ENCODE assay signal across 22 cellular contexts in the genomic region with DNA sequence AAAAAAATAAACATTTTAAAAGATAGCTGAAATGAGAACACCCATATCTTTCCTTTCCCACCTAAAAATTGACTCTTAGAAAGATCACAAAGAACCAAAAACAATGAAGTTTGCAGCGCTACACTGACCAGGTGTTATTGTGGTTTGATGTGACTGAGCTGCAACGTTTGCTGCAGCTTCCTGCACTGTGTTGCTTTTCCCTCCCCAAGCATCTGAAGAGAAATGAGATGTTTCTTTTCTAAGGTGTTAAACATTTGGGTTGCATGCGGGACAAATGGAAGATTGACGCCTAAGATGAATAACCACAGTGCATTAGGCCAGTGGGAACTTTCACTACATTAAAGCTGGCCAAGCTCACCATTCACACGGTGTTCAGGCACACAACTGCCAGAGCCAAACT. TPM values are rescaled to one million over a fixed set of nuclear protein-coding genes. Genes with fewer than 3 reads are reported as not detected.
A peak's percentile ranks its signal among the peaks of the same experiment; 100 is the strongest.
DNase-seq lines count a peak whose midpoint lies in the region; ATAC-seq and TF ChIP-seq lines count a peak whose summit lies in the region.
"Had no signal": no experiment of that assay in that cellular context is flagged by ENCODE, and none has a peak within 500 bp of the region (broad histone marks: within the 10 kb centered on the region; RNA-seq: fewer than 3 reads in every experiment).

No MANE protein-coding gene starts in this region.

- peak overlapping the region; percentile 97 for H3K27ac Mint-ChIP-seq in activated naive CD4-positive, alpha-beta T cell treated with anti-CD3 and anti-CD28 coated beads for 36 hours
- H3K27ac Mint-ChIP-seq in activated CD8-positive, alpha-beta T cell treated with anti-CD3 and anti-CD28 coated beads, Interleukin-2, amount 10 ng/mL, durations not matched to agents 7 days and 5 days = peak overlapping the region; percentile 43
- H3K27ac Mint-ChIP-seq in natural killer cell = no peak overlapping the region

- H3K9ac ChIP-seq in KMS-11 = no peak overlapping the region

- no peaks in the 10 kb centered on the region for H3K36me3 ChIP-seq in KMS-11 (ENCODE audit: insufficient read depth)
- H3K36me3 ChIP-seq: right atrium auricular region, thyroid gland had no signal

- no peak overlapping the region for H3K4me3 ChIP-seq in KMS-11 (IDR thresholded peaks at IDR 0.05; ENCODE audit: insufficient read depth, low read depth, low read length)
- H3K4me3 ChIP-seq: right atrium auricular region, thyroid gland had no signal

- peaks cover 9% of the 10 kb centered on the region; the same call in 1 of the 2 replicates for H3K79me2 ChIP-seq in KMS-11 (ENCODE audit: insufficient read depth, low read depth)

- POLR2A ChIA-PET in activated CD8-positive, alpha-beta T cell treated with anti-CD3 and anti-CD28 coated beads, Interleukin-2, amount 10 ng/mL, durations not matched to agents 7 days and 5 days (lab: Charles Lee) = interaction anchor here (1.1 to 4.9 kb wide), 8 partner anchors 8 to 120 kb away, joined by 3 to 20 read pairs (median 4); partner anchors contain the start of gene LEF1

- no peak overlapping the region for H3K27ac ChIP-seq in KMS-11
- H3K27ac ChIP-seq: epithelial cell of prostate, foreskin keratinocyte, right atrium auricular region, thyroid gland, VCaP had no signal

- H3K36me3 Mint-ChIP-seq in activated naive CD4-positive, alpha-beta T cell treated with anti-CD3 and anti-CD28 coated beads for 36 hours (ENCODE audit: low read depth) = peaks cover 81% of the 10 kb centered on the region
- peaks cover 70% of the 10 kb centered on the region for H3K36me3 Mint-ChIP-seq in activated CD8-positive, alpha-beta T cell treated with anti-CD3 and anti-CD28 coated beads, Interleukin-2, amount 10 ng/mL, durations not matched to agents 7 days and 5 days (ENCODE audit: low read depth)
- no peaks in the 10 kb centered on the region for H3K36me3 Mint-ChIP-seq in natural killer cell

- no peaks in the 10 kb centered on the region for H3K27me3 ChIP-seq in KMS-11 (ENCODE audit: insufficient read depth, low read depth)
- H3K27me3 ChIP-seq: foreskin keratinocyte, right atrium auricular region, thyroid gland had no signal

- ATAC-seq in activated CD8-positive, alpha-beta T cell treated with anti-CD3 and anti-CD28 coated beads, Interleukin-2, amount 10 ng/mL, durations not matched to agents 7 days and 5 days = peak; percentile 25
- peak; percentile 53 to 60 (median 54) for ATAC-seq in natural killer cell
- ATAC-seq in omental fat pad (ENCODE audit: low FRiP score) = no peak
- no peak for ATAC-seq in GM19351 (IDR thresholded peaks at IDR 0.05; ENCODE audit: unreplicated experiment)
- ATAC-seq: foreskin keratinocyte had no signal

- no peak for TF ChIP-seq CTCF in KMS-11 (conservative IDR thresholded peaks at IDR 0.05; ENCODE audit: low read depth, low read length)
- no peak for TF ChIP-seq CTCF in natural killer cell (IDR thresholded peaks at IDR 0.05)
- no peak for TF ChIP-seq CTCF in omental fat pad (IDR thresholded peaks at IDR 0.05)

- peaks cover 68% of the 10 kb centered on the region for H3K4me1 Mint-ChIP-seq in activated naive CD4-positive, alpha-beta T cell treated with anti-CD3 and anti-CD28 coated beads for 36 hours (ENCODE audit: low read depth)
- peaks cover 71% of the 10 kb centered on the region for H3K4me1 Mint-ChIP-seq in activated CD8-positive, alpha-beta T cell treated with anti-CD3 and anti-CD28 coated beads, Interleukin-2, amount 10 ng/mL, durations not matched to agents 7 days and 5 days (ENCODE audit: low read depth)
- peaks cover 21 to 24% of the 10 kb centered on the region in 2 donors for H3K4me1 Mint-ChIP-seq in natural killer cell

- H4K20me1 ChIP-seq in KMS-11 (ENCODE audit: insufficient read depth) = no peaks in the 10 kb centered on the region

- H3K4me2 ChIP-seq in KMS-11 = peak overlapping the region; percentile 10; the same call in 1 of the 2 replicates

- CTCF ChIA-PET in activated naive CD4-positive, alpha-beta T cell treated with anti-CD3 and anti-CD28 coated beads for 36 hours (lab: Charles Lee) = interaction anchor here (0.9 to 3.5 kb wide), 10 partner anchors 10 to 413 kb away, joined by 3 to 15 read pairs (median 6); no protein-coding TSS in a partner anchor
- CTCF ChIA-PET in activated CD8-positive, alpha-beta T cell treated with anti-CD3 and anti-CD28 coated beads, Interleukin-2, amount 10 ng/mL, durations not matched to agents 7 days and 5 days (lab: Charles Lee) = interaction anchor here (0.8 to 6.0 kb wide), 8 partner anchors 8 to 413 kb away, joined by 4 to 33 read pairs (median 13); partner anchors contain the start of gene LEF1

- H3K4me3 Mint-ChIP-seq in activated naive CD4-positive, alpha-beta T cell treated with anti-CD3 and anti-CD28 coated beads for 36 hours = peak overlapping the region; percentile 57
- H3K4me3 Mint-ChIP-seq in activated CD8-positive, alpha-beta T cell treated with anti-CD3 and anti-CD28 coated beads, Interleukin-2, amount 10 ng/mL, durations not matched to agents 7 days and 5 days = peak overlapping the region; percentile 80
- H3K4me3 Mint-ChIP-seq in natural killer cell = peak overlapping the region; percentile 64

- H3K9me3 Mint-ChIP-seq in activated naive CD4-positive, alpha-beta T cell treated with anti-CD3 and anti-CD28 coated beads for 36 hours = no peaks in the 10 kb centered on the region
- no peaks in the 10 kb centered on the region for H3K9me3 Mint-ChIP-seq in activated CD8-positive, alpha-beta T cell treated with anti-CD3 and anti-CD28 coated beads, Interleukin-2, amount 10 ng/mL, durations not matched to agents 7 days and 5 days (ENCODE audit: insufficient read depth)
- no peaks in the 10 kb centered on the region for H3K9me3 Mint-ChIP-seq in natural killer cell

- H2AFZ ChIP-seq in KMS-11 (ENCODE audit: low read depth) = no peak overlapping the region

- intact Hi-C loops in activated naive CD4-positive, alpha-beta T cell treated with anti-CD3 and anti-CD28 coated beads for 36 hours (cut with micrococcal nuclease) = loop anchor here (1.0 to 5.0 kb wide), 2 partner anchors 8 to 457 kb away; no protein-coding TSS in a partner anchor
- intact Hi-C loops in natural killer cell (cut with micrococcal nuclease) = no loop called here

- peaks cover 50% of the 10 kb centered on the region for H3K4me1 ChIP-seq in KMS-11 (ENCODE audit: low read depth, poor library complexity, severe bottlenecking)
- H3K4me1 ChIP-seq: right atrium auricular region, thyroid gland had no signal

- no peak for DNase-seq in activated naive CD4-positive, alpha-beta T cell treated with anti-CD3 and anti-CD28 coated beads for 36 hours
- DNase-seq in activated naive CD4-positive, alpha-beta T cell treated with Interleukin-2 at 50 U/mL for 16 hours = no peak
- no peak for DNase-seq in activated CD8-positive, alpha-beta T cell treated with anti-CD3 and anti-CD28 coated beads, Interleukin-2, amount 10 ng/mL, durations not matched to agents 7 days and 5 days
- no peak for DNase-seq in natural killer cell
- DNase-seq in omental fat pad (ENCODE audit: low spot score) = no peak
- DNase-seq in NCI-H146 treated with DMSO at 0.1 percent for 48 hours (lab: John Stamatoyannopoulos, UW; ENCODE audit: unreplicated experiment) = no peak
- DNase-seq: ACHN, foreskin keratinocyte, GOT3, hypothalamus, Kasumi-1, kidney, mammary epithelial cell, NCI-H1417 treated with DMSO at 0.1 percent for 48 hours, NCI-H524 treated with DMSO at 0.1 percent for 48 hours, Right ventricle myocardium superior, thyroid gland had no signal

- no peaks in the 10 kb centered on the region for H3K27me3 Mint-ChIP-seq in activated naive CD4-positive, alpha-beta T cell treated with anti-CD3 and anti-CD28 coated beads for 36 hours (ENCODE audit: low read depth)
- no peaks in the 10 kb centered on the region for H3K27me3 Mint-ChIP-seq in activated CD8-positive, alpha-beta T cell treated with anti-CD3 and anti-CD28 coated beads, Interleukin-2, amount 10 ng/mL, durations not matched to agents 7 days and 5 days (ENCODE audit: low read depth)
- peaks cover under 1 to 19% of the 10 kb centered on the region in 2 donors for H3K27me3 Mint-ChIP-seq in natural killer cell (ENCODE audit: low read depth in 2 of 2)

RNA-seq across cellular contexts. Expression of gene LEF1, which starts 8.9 kb away (rescaled TPM):
- total RNA-seq in activated naive CD4-positive, alpha-beta T cell treated with anti-CD3 and anti-CD28 coated beads for 36 hours = 100 to 1,000 TPM; 350 to 367 TPM
- 100 to 1,000 TPM; 205 to 246 TPM for total RNA-seq in activated CD8-positive, alpha-beta T cell treated with anti-CD3 and anti-CD28 coated beads, Interleukin-2, amount 10 ng/mL, durations not matched to agents 7 days and 5 days
- total RNA-seq in natural killer cell (10 to 100 TPM; 18.7 to 39.8 (median 24.5) TPM), omental fat pad (1 to 10 TPM; 2.2 to 8.3 (median 3.7) TPM)

Comparison
In these comparisons a context has a peak if more than half of its experiments do, and no peak if none do; other contexts are left out.
1. H3K27ac Mint-ChIP-seq: peak in activated naive CD4-positive, alpha-beta T cell treated with anti-CD3 and anti-CD28 coated beads for 36 hours (single experiment) and activated CD8-positive, alpha-beta T cell treated with anti-CD3 and anti-CD28 coated beads, Interleukin-2, amount 10 ng/mL, durations not matched to agents 7 days and 5 days (single experiment); none in natural killer cell (0 of 2).
2. ATAC-seq: peak in activated CD8-positive, alpha-beta T cell treated with anti-CD3 and anti-CD28 coated beads, Interleukin-2, amount 10 ng/mL, durations not matched to agents 7 days and 5 days (single experiment) and natural killer cell (3 of 3); none in omental fat pad (single experiment) and GM19351 (single experiment).
3. RNA of gene LEF1, which starts 8.9 kb away (total RNA-seq): 350 to 367 TPM in activated naive CD4-positive, alpha-beta T cell treated with anti-CD3 and anti-CD28 coated beads for 36 hours and 205 to 246 TPM in activated CD8-positive, alpha-beta T cell treated with anti-CD3 and anti-CD28 coated beads, Interleukin-2, amount 10 ng/mL, durations not matched to agents 7 days and 5 days; 18.7 to 39.8 TPM in natural killer cell and 2.2 to 8.3 TPM in omental fat pad; every median in the first group is over 4 times any median in the second.
4. Peak in every context shown above with its lines, with median percentiles within 50 percentile points of each other: H3K4me3 Mint-ChIP-seq.